ENCODE assay signal across 22 cellular contexts in the genomic region with DNA sequence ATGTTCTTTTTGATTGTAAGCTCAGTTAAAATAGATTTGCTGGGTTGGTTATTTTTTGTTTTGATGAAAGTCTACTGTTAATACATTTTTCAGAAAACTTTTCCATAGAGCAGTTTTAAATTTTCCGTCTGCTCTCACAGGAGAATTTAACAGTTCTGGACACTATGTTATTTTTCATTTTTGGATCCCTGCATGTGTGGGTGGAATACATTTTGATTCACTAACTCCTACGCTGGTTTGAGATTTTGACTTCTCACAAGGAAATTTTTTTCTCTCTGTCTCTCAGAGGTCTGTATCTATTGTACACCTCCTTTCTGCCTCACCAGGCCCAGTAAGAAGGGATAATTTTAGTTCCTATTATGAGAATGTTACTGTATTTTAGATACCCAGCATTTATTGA.
"Had no signal": no experiment of that assay in that cellular context is flagged by ENCODE, and none has a peak within 500 bp of the region (broad histone marks: within the 10 kb centered on the region; RNA-seq: fewer than 3 reads in every experiment).

No MANE protein-coding gene starts in this region.

- H3K27me3 ChIP-seq: heart right ventricle, hepatocyte, left lung, neural progenitor cell, tibial nerve, uterus had no signal

- DNase-seq: heart right ventricle; kidney; left colon; left lung; midbrain; naive thymus-derived CD8-positive, alpha-beta T cell; nephron progenitor cell; psoas muscle; right cardiac atrium; stimulated activated CD4-positive, alpha-beta T cell treated with anti-CD3 and anti-CD28 coated beads, Interleukin-12 subunit alpha, Interleukin-12 subunit beta, amount 100 ng/mL, for 4 hours; stimulated activated CD4-positive, alpha-beta T cell treated with anti-CD3 and anti-CD28 coated beads, Interleukin-15, amount 100 ng/mL, for 24 hours; stimulated activated CD4-positive, alpha-beta T cell treated with anti-CD3 and anti-CD28 coated beads, Interleukin-4, amount 100 ng/mL, for 24 hours; stimulated activated naive CD4-positive, alpha-beta T cell; uterus had no signal

- H3K4me3 ChIP-seq: heart right ventricle, hepatocyte, left lung, lung, neural progenitor cell, psoas muscle, skin epidermis, tibial nerve, uterus had no signal

- H3K9me3 ChIP-seq: left lung, psoas muscle, tibial nerve, uterus had no signal

- H3K4me2 ChIP-seq: hepatocyte, neural progenitor cell had no signal

- H3K9ac ChIP-seq: neural progenitor cell, parathyroid adenoma had no signal

- H3K36me3 ChIP-seq: heart right ventricle, left lung, neural progenitor cell, tibial nerve, uterus had no signal

- H2AFZ ChIP-seq: hepatocyte, neural progenitor cell, parathyroid adenoma had no signal

- H3K27ac ChIP-seq: heart right ventricle, hepatocyte, left lung, neural progenitor cell, parathyroid adenoma, psoas muscle, skin epidermis, tibial nerve, uterus had no signal

- H3K4me1 ChIP-seq: heart right ventricle, left lung, neural progenitor cell, parathyroid adenoma, psoas muscle had no signal

- ATAC-seq: left colon; left lung; naive thymus-derived CD8-positive, alpha-beta T cell; psoas muscle; right cardiac atrium; sciatic nerve; stimulated activated effector memory CD8-positive, alpha-beta T cell treated with anti-CD3 and anti-CD28 coated beads, Interleukin-12 subunit alpha, Interleukin-12 subunit beta, amount 100 ng/mL, for 72 hours had no signal

- H3K79me2 ChIP-seq: hepatocyte, parathyroid adenoma had no signal
